ENCODE assay signal across 20 cellular contexts in genomic region chr4:52032005-52032404, GRCh38.
"Had no signal": no experiment of that assay in that cellular context is flagged by ENCODE, and none has a peak within 500 bp of the region (broad histone marks: within the 10 kb centered on the region; RNA-seq: fewer than 3 reads in every experiment).

No MANE protein-coding gene starts in this region.

- ATAC-seq: activated CD8-positive, alpha-beta T cell treated with anti-CD3 and anti-CD28 coated beads, Interleukin-2, amount 10 ng/mL, durations not matched to agents 7 days and 5 days; foreskin keratinocyte; lower lobe of right lung; natural killer cell had no signal

- H3K27ac Mint-ChIP-seq: activated CD8-positive, alpha-beta T cell treated with anti-CD3 and anti-CD28 coated beads, Interleukin-2, amount 10 ng/mL, durations not matched to agents 7 days and 5 days; activated naive CD8-positive, alpha-beta T cell treated with anti-CD3 and anti-CD28 coated beads, Interleukin-2, amount 10 ng/mL, durations not matched to agents 7 days and 5 days; activated T-cell treated with anti-CD3 and anti-CD28 coated beads, Interleukin-2, amount 50 U/mL, for 24 hours; activated T-helper 2 cell treated with anti-CD3 and anti-CD28 coated beads, Interferon-gamma antibody, Interleukin-2, Interleukin-4, amounts not matched to agents 10 μg/mL and 5 μg/mL and 100 μg/mL, durations not matched to agents 14 hours and 24 hours and 36 hours; natural killer cell had no signal

- H3K27me3 Mint-ChIP-seq: activated naive CD8-positive, alpha-beta T cell treated with anti-CD3 and anti-CD28 coated beads, Interleukin-2, amount 10 ng/mL, durations not matched to agents 7 days and 5 days; activated T-cell treated with anti-CD3 and anti-CD28 coated beads, Interleukin-2, amount 50 U/mL, for 24 hours had no signal

- H3K4me3 Mint-ChIP-seq: activated CD8-positive, alpha-beta T cell treated with anti-CD3 and anti-CD28 coated beads, Interleukin-2, amount 10 ng/mL, durations not matched to agents 7 days and 5 days; activated naive CD8-positive, alpha-beta T cell treated with anti-CD3 and anti-CD28 coated beads, Interleukin-2, amount 10 ng/mL, durations not matched to agents 7 days and 5 days; activated T-cell treated with anti-CD3 and anti-CD28 coated beads, Interleukin-2, amount 50 U/mL, for 24 hours; natural killer cell had no signal

- H3K9me3 Mint-ChIP-seq: activated naive CD8-positive, alpha-beta T cell treated with anti-CD3 and anti-CD28 coated beads, Interleukin-2, amount 10 ng/mL, durations not matched to agents 7 days and 5 days; activated T-cell treated with anti-CD3 and anti-CD28 coated beads, Interleukin-2, amount 50 U/mL, for 24 hours; activated T-helper 2 cell treated with anti-CD3 and anti-CD28 coated beads, Interferon-gamma antibody, Interleukin-2, Interleukin-4, amounts not matched to agents 10 μg/mL and 5 μg/mL and 100 μg/mL, durations not matched to agents 14 hours and 24 hours and 36 hours; natural killer cell had no signal

- DNase-seq: activated CD4-positive, alpha-beta T cell treated with anti-CD3 and anti-CD28 coated beads for 48 hours; activated CD4-positive, CD25-positive, alpha-beta regulatory T cell; activated CD8-positive, alpha-beta T cell treated with anti-CD3 and anti-CD28 coated beads, Interleukin-2, amount 10 ng/mL, durations not matched to agents 7 days and 5 days; activated naive CD4-positive, alpha-beta T cell treated with Interleukin-2 at 50 U/mL for 16 hours; activated naive CD8-positive, alpha-beta T cell treated with anti-CD3 and anti-CD28 coated beads, Interleukin-2, amount 10 ng/mL, durations not matched to agents 7 days and 5 days; activated T-cell treated with anti-CD3 and anti-CD28 coated beads, Interleukin-2, amount 50 U/mL, for 24 hours; amygdala; dermis blood vessel endothelial cell; foreskin keratinocyte; glutamatergic neuron; hypothalamus; islet precursor cell; lower lobe of right lung; natural killer cell; nucleus accumbens; posterior cingulate gyrus; retina; stimulated activated naive CD4-positive, alpha-beta T cell treated with Interleukin-2 at 50 U/mL for 16 hours; T-helper 2 cell had no signal

- H3K36me3 Mint-ChIP-seq: natural killer cell had no signal
